In genomic region chr20:54372313-54372712, GRCh38 we compare ENCODE assay signal across 33 cellular contexts.
"Had no signal": no experiment of that assay in that cellular context is flagged by ENCODE, and none has a peak within 500 bp of the region (broad histone marks: within the 10 kb centered on the region; RNA-seq: fewer than 3 reads in every experiment).

No MANE protein-coding gene starts in this region.

- DNase-seq: Karpas-422, Kasumi-1, MG63, MM.1S, MV-4-11, NCI-H1048, NCI-H1092, NCI-H1092 treated with DMSO at 0.1 percent for 48 hours, NCI-H1105, NCI-H1105 treated with DMSO at 0.1 percent for 48 hours, NCI-H1417, NCI-H1417 treated with DMSO at 0.1 percent for 48 hours, NCI-H1436, NCI-H1436 treated with DMSO at 0.1 percent for 48 hours, NCI-H146, NCI-H1694, NCI-H1694 treated with DMSO at 0.1 percent for 48 hours, NCI-H187, NCI-H187 treated with DMSO at 0.1 percent for 48 hours, NCI-H1930, NCI-H2029, NCI-H2029 treated with DMSO at 0.1 percent for 48 hours, NCI-H2081, NCI-H2081 treated with DMSO at 0.1 percent for 48 hours, NCI-H2107, NCI-H2171, NCI-H2171 treated with DMSO at 0.1 percent for 48 hours, NCI-H2227 treated with DMSO at 0.1 percent for 48 hours, NCI-H226, NCI-H345, NCI-H446, NCI-H446 treated with DMSO at 0.1 percent for 48 hours, NCI-H510A had no signal
